In genomic region chr18:60452424-60452823, GRCh38 we compare ENCODE assay signal across 21 cellular contexts.
DNase-seq lines count a peak whose midpoint lies in the region; ATAC-seq and TF ChIP-seq lines count a peak whose summit lies in the region.
"Had no signal": no experiment of that assay in that cellular context is flagged by ENCODE, and none has a peak within 500 bp of the region (broad histone marks: within the 10 kb centered on the region; RNA-seq: fewer than 3 reads in every experiment).

No MANE protein-coding gene starts in this region.

- H3K4me3 ChIP-seq in BJ (ENCODE audit: low read depth, low read length) (no peak overlapping the region), astrocyte of the spinal cord (ENCODE audit: low read depth, low read length) (no peak overlapping the region)
- H3K4me3 ChIP-seq in CD8-positive, alpha-beta T cell (ENCODE audit: low read depth, low read length) = no peak overlapping the region
- H3K4me3 ChIP-seq: ascending aorta, dorsolateral prefrontal cortex, esophagus squamous epithelium, thyroid gland had no signal

- ATAC-seq in CD8-positive, alpha-beta T cell = no peak
- no peak for ATAC-seq in activated naive CD4-positive, alpha-beta T cell treated with anti-CD3 and anti-CD28 coated beads, Interleukin-2, amount 50 U/mL, for 72 hours
- ATAC-seq: HepG2, left cardiac atrium had no signal

- no peak overlapping the region for H3K4me3 Mint-ChIP-seq in CD8-positive, alpha-beta T cell

- H3K4me1 ChIP-seq in CD8-positive, alpha-beta T cell (ENCODE audit: insufficient read depth, low read length) = no peaks in the 10 kb centered on the region
- H3K4me1 ChIP-seq: ascending aorta, esophagus squamous epithelium, thyroid gland had no signal

- H3K9me3 Mint-ChIP-seq in CD8-positive, alpha-beta T cell = peaks cover 18% of the 10 kb centered on the region
- H3K9me3 Mint-ChIP-seq in activated naive CD4-positive, alpha-beta T cell treated with anti-CD3 and anti-CD28 coated beads, Interleukin-2, amount 50 U/mL, for 72 hours = peaks cover 18 to 26% of the 10 kb centered on the region in 2 donors

- no peaks in the 10 kb centered on the region for H3K4me1 Mint-ChIP-seq in CD8-positive, alpha-beta T cell (ENCODE audit: low read depth)

- H3K36me3 ChIP-seq in BJ (ENCODE audit: control insufficient read depth, insufficient read depth, low read length) = no peaks in the 10 kb centered on the region
- H3K36me3 ChIP-seq in CD8-positive, alpha-beta T cell (ENCODE audit: insufficient read depth, low read length) = no peaks in the 10 kb centered on the region
- H3K36me3 ChIP-seq: ascending aorta, esophagus squamous epithelium, thyroid gland had no signal

- CTCF ChIA-PET in BJ (lab: Yijun Ruan, JAX) = no interaction called here
- CTCF ChIA-PET in CD8-positive, alpha-beta T cell (lab: Charles Lee) = no interaction called here

- H3K9me3 ChIP-seq in CD8-positive, alpha-beta T cell (ENCODE audit: low read length) = no peaks in the 10 kb centered on the region
- H3K9me3 ChIP-seq: ascending aorta, thyroid gland had no signal

- peak; percentile 24 for DNase-seq in BJ (ENCODE audit: low read depth)
- DNase-seq in NCI-H1417 (lab: John Stamatoyannopoulos, UW) = peak in 2 of 3 experiments; percentile 23 to 69
- peak; percentile 73 for DNase-seq in astrocyte of the spinal cord (ENCODE audit: low read depth, low spot score)
- peak; percentile 22 for DNase-seq in kidney glomerular epithelial cell (lab: John Stamatoyannopoulos, UW)
- DNase-seq in CD8-positive, alpha-beta T cell = no peak
- DNase-seq in NCI-H2171 treated with DMSO at 0.1 percent for 48 hours (lab: John Stamatoyannopoulos, UW) = no peak
- DNase-seq in activated naive CD4-positive, alpha-beta T cell treated with anti-CD3 and anti-CD28 coated beads, Interleukin-2, amount 50 U/mL, for 72 hours (ENCODE audit: low spot score in 2 of 2) = no peak
- no peak for DNase-seq in activated gamma-delta T cell treated with Interleukin-2 at 50 U/mL for 16 hours
- DNase-seq: activated CD4-positive, alpha-beta T cell treated with anti-CD3 and anti-CD28 coated beads for 1 hour; activated effector memory CD4-positive, alpha-beta T cell treated with anti-CD3 and anti-CD28 coated beads, Interleukin-2, amount 50 U/mL, for 16 hours; DMS53; dorsolateral prefrontal cortex; esophagus squamous epithelium; left cardiac atrium; NCI-H2171; SHP77; T1000; thyroid gland had no signal

- H3K27me3 ChIP-seq in BJ (ENCODE audit: control insufficient read depth, insufficient read depth, low read length) = no peaks in the 10 kb centered on the region
- H3K27me3 ChIP-seq in CD8-positive, alpha-beta T cell (ENCODE audit: insufficient read depth, low read length) = no peaks in the 10 kb centered on the region
- H3K27me3 ChIP-seq: ascending aorta, esophagus squamous epithelium, thyroid gland had no signal

- H3K27me3 Mint-ChIP-seq in CD8-positive, alpha-beta T cell (ENCODE audit: low read depth) = no peaks in the 10 kb centered on the region

- no peak overlapping the region for H3K27ac ChIP-seq in CD8-positive, alpha-beta T cell (ENCODE audit: low read depth, low read length)
- H3K27ac ChIP-seq: ascending aorta, C4-2B, dorsolateral prefrontal cortex, esophagus squamous epithelium, thyroid gland had no signal

- no peaks in the 10 kb centered on the region for H3K36me3 Mint-ChIP-seq in CD8-positive, alpha-beta T cell
- H3K36me3 Mint-ChIP-seq in activated naive CD4-positive, alpha-beta T cell treated with anti-CD3 and anti-CD28 coated beads, Interleukin-2, amount 50 U/mL, for 72 hours = no peaks in the 10 kb centered on the region

- POLR2A ChIA-PET in BJ (lab: Charles Lee) = no interaction called here
- POLR2A ChIA-PET in CD8-positive, alpha-beta T cell (lab: Charles Lee) = no interaction called here

- H3K27ac Mint-ChIP-seq in CD8-positive, alpha-beta T cell = no peak overlapping the region
- H3K27ac Mint-ChIP-seq in activated naive CD4-positive, alpha-beta T cell treated with anti-CD3 and anti-CD28 coated beads, Interleukin-2, amount 50 U/mL, for 72 hours = no peak overlapping the region

- TF ChIP-seq CTCF in BJ (IDR thresholded peaks at IDR 0.05; ENCODE audit: insufficient read depth, low read depth, low read length) (no peak), astrocyte of the spinal cord (IDR thresholded peaks at IDR 0.05; ENCODE audit: low read depth, low read length) (no peak)
- TF ChIP-seq CTCF in CD8-positive, alpha-beta T cell (IDR thresholded peaks at IDR 0.05) = no peak

- in situ Hi-C loops in astrocyte of the spinal cord (cut with HindIII; ENCODE audit: low sequenced_read_pairs) = no loop called here

- intact Hi-C loops in CD8-positive, alpha-beta T cell (cut with DNase I, micrococcal nuclease) = no loop called here

Comparison
In these comparisons a context has a peak if more than half of its experiments do, and no peak if none do; other contexts are left out.
1. DNase-seq: peak in BJ (single experiment), NCI-H1417 (2 of 3), astrocyte of the spinal cord (single experiment) and kidney glomerular epithelial cell (single experiment); none in CD8-positive, alpha-beta T cell (0 of 7), NCI-H2171 treated with DMSO at 0.1 percent for 48 hours (single experiment), activated naive CD4-positive, alpha-beta T cell treated with anti-CD3 and anti-CD28 coated beads, Interleukin-2, amount 50 U/mL, for 72 hours (0 of 2) and activated gamma-delta T cell treated with Interleukin-2 at 50 U/mL for 16 hours (single experiment).